In the genomic region with DNA sequence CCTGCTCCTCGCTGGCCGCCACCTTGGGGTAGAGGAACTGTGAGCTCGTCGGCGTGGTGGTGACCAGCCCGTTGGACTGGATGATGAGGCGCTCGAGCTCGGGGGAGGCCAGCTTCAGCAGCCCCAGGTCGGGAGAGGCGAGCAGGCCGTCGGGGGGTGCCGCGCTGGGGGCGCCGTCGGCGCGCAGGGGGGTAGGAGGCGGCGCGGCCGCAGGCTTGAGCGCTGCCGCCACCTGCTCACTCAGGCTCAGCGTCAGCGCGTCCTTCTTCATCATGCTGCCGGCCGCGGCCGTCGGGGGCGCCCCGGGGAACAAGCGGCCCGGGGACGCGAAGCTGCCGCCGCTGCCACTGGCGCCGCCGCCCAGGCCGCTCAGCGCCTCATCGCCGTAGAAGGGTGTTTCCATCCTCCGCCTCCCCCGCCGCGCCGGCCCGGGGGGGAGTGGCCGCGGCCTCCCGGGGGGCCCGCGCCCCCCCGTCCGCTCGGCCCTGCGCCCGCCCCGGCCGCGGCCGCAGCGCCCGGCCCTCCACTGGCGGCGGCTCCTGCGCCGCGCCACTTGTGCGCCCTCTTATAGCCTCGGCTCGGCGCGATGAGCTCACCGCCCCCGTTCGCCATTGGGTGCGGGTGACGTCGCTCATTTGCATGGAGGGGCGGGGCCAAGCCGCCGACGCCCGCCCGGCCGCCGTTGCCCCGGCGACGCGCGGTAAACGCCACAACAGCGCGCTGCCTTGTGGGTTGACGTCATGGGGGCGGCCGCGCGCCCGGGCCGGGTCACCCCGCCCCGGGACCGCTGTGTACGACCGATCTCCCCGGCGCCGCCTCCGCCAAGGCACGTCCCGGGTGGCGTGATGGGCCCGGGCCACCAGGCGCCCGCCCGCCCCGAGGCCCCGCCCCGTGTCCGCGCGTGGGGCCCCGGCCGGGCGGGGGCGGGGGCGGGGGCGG, we compare ENCODE assay signal across 1 cellular context.
TF ChIP-seq lines count a peak whose summit lies in the region.

A gene (minus strand): TSS at position 541 of the 939 bp plus-strand sequence. CDS start 138 bp downstream, at position 403.

TF ChIP-seq in neural cell, 6 proteins besides CTCF, POLR2A, EP300 and RAD21 (continued from another document):
- TF ChIP-seq, protein P1, sequence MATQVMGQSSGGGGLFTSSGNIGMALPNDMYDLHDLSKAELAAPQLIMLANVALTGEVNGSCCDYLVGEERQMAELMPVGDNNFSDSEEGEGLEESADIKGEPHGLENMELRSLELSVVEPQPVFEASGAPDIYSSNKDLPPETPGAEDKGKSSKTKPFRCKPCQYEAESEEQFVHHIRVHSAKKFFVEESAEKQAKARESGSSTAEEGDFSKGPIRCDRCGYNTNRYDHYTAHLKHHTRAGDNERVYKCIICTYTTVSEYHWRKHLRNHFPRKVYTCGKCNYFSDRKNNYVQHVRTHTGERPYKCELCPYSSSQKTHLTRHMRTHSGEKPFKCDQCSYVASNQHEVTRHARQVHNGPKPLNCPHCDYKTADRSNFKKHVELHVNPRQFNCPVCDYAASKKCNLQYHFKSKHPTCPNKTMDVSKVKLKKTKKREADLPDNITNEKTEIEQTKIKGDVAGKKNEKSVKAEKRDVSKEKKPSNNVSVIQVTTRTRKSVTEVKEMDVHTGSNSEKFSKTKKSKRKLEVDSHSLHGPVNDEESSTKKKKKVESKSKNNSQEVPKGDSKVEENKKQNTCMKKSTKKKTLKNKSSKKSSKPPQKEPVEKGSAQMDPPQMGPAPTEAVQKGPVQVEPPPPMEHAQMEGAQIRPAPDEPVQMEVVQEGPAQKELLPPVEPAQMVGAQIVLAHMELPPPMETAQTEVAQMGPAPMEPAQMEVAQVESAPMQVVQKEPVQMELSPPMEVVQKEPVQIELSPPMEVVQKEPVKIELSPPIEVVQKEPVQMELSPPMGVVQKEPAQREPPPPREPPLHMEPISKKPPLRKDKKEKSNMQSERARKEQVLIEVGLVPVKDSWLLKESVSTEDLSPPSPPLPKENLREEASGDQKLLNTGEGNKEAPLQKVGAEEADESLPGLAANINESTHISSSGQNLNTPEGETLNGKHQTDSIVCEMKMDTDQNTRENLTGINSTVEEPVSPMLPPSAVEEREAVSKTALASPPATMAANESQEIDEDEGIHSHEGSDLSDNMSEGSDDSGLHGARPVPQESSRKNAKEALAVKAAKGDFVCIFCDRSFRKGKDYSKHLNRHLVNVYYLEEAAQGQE (IDR thresholded peaks at IDR 0.05; ENCODE audit: borderline replicate concordance) = no peak
- TF ChIP-seq EZH2 (IDR thresholded peaks at IDR 0.05; ENCODE audit: borderline replicate concordance, insufficient read depth, low read length, poor library complexity, severe bottlenecking) (no peak), MXI1 (conservative IDR thresholded peaks at IDR 0.05; ENCODE audit: poor library complexity, severe bottlenecking) (peak; percentile 85)
